Comparison of ENCODE assay signal across 12 cellular contexts in the genomic region with DNA sequence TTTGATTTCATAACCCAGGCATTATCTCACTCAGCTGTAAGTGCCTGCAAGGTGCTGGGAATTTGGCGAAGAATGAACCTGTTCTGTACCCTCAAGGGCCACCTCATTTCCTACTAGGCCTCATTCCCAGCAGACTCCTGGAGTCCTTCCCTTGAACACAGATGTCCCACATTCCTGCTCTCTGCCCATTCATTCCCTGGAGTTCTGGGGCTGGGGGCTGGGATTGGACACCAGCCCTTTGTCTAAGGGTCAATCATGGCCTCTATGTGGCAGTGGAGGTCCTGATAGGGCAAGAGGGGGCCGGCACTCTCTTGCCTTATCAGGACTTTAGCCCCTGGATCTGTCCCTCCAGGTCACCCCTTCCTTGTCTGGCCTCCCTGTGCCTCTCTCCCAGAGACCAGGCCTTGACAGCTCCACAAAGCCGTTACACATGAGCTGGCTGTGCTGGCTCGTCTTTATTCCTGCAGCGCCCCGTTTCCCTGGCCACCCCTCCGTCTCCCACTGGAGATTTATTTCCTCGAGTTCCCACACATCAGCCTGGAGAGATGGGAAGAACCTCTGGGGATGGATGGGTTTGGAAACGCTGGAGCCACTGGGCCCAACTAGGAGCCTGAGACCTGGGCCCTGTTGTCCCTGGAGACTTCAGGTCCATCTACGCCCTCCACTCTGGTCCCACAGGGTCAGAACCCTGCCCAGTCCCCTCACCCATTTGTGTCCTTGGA. TPM values are rescaled to one million over a fixed set of nuclear protein-coding genes. Genes with fewer than 3 reads are reported as not detected.
DNase-seq lines count a peak whose midpoint lies in the region; ATAC-seq, FAIRE-seq and TF ChIP-seq lines count a peak whose summit lies in the region.
"Had no signal": no experiment of that assay in that cellular context is flagged by ENCODE, and none has a peak within 500 bp of the region (broad histone marks: within the 10 kb centered on the region; RNA-seq: fewer than 3 reads in every experiment).

No MANE protein-coding gene starts in this region.

- H3K4me3 Mint-ChIP-seq in immature natural killer cell: no peak overlapping the region

- WGBS in heart left ventricle, 4 donors: 73 to 78% (median 75%) methylated on average over 10 of the region's 10 CpGs
- WGBS in neuronal stem cell (ENCODE audit: extremely low coverage in 2 of 2, insufficient read length in 2 of 2, insufficient replicate concordance in 1 of 2), 2 donors: no CpG with 5 or more reads among the region's 10 CpGs

- peak overlapping the region; percentile 29 for H2BK120ac ChIP-seq in neuronal stem cell (ENCODE audit: low read depth, low read length)

- no peak overlapping the region for H3K14ac ChIP-seq in neuronal stem cell (ENCODE audit: low read length)

- H3K4me2 ChIP-seq in endothelial cell of umbilical vein (ENCODE audit: insufficient read depth, low read length) (no peak overlapping the region), neuronal stem cell (ENCODE audit: insufficient read depth, low read length, poor library complexity, severe bottlenecking) (no peak overlapping the region)

- H3K79me2 ChIP-seq in endothelial cell of umbilical vein (ENCODE audit: control insufficient read depth, insufficient read depth, low read length): no peaks in the 10 kb centered on the region

- H3K9me3 Mint-ChIP-seq in immature natural killer cell: no peaks in the 10 kb centered on the region

- H2BK5ac ChIP-seq in neuronal stem cell (ENCODE audit: low read length): no peak overlapping the region

- no peaks in the 10 kb centered on the region for H3K4me1 Mint-ChIP-seq in immature natural killer cell

- H3K27ac ChIP-seq in heart left ventricle (peak overlapping the region in 11 of 12 donors; percentile 37 to 75 (median 62)), endothelial cell of umbilical vein (ENCODE audit: insufficient read depth, low read depth, low read length) (no peak overlapping the region), neuronal stem cell (replicated peaks; ENCODE audit: low read length) (peak overlapping the region; percentile 29)

- H3K9ac ChIP-seq in endothelial cell of umbilical vein (replicated peaks; ENCODE audit: extremely low read depth, insufficient read depth, low read length) (no peak overlapping the region), neuronal stem cell (ENCODE audit: low read depth, low read length, poor library complexity) (no peak overlapping the region)

- H2AFZ ChIP-seq in endothelial cell of umbilical vein (ENCODE audit: low read depth, low read length) (no peak overlapping the region), neuronal stem cell (ENCODE audit: low read length) (peak overlapping the region; percentile 77)

- dilution Hi-C loops in endothelial cell of umbilical vein (cut with MboI; ENCODE audit: extremely low pct_ligation_motif_present, low sequenced_read_pairs): no loop called here

- H3K4me1 ChIP-seq in heart left ventricle (peaks cover 0 to 38% (median 19%) of the 10 kb centered on the region in 12 donors), endothelial cell of umbilical vein (ENCODE audit: control insufficient read depth, extremely low read depth, insufficient read depth, low read length) (peaks cover 12% of the 10 kb centered on the region), neuronal stem cell (ENCODE audit: control insufficient read depth in 2 of 2, insufficient read depth in 1 of 2, low read depth in 1 of 2, low read length in 2 of 2) (peaks cover 14 to 22% of the 10 kb centered on the region in 2 donors)

- H3K9me1 ChIP-seq in endothelial cell of umbilical vein (replicated peaks; ENCODE audit: control insufficient read depth, extremely low read depth, insufficient read depth, low read length): no peaks in the 10 kb centered on the region

- no peak overlapping the region for H3K27ac Mint-ChIP-seq in immature natural killer cell

- H3K9me3 ChIP-seq in heart left ventricle (no peaks in the 10 kb centered on the region), endothelial cell of umbilical vein (replicated peaks; ENCODE audit: control insufficient read depth, insufficient read depth, low read length) (no peaks in the 10 kb centered on the region), neuronal stem cell (replicated peaks in 1 of 2; ENCODE audit: control insufficient read depth in 2 of 2, insufficient read depth in 1 of 2, low read depth in 1 of 2, low read length in 2 of 2) (no peaks in the 10 kb centered on the region)

- H3K27me3 Mint-ChIP-seq in immature natural killer cell (ENCODE audit: low read depth in 3 of 3): peaks cover 5 to 7% (median 5%) of the 10 kb centered on the region in 3 donors

- H2BK15ac ChIP-seq in neuronal stem cell (ENCODE audit: low read length): peak overlapping the region; percentile 72

- no peak for TF ChIP-seq CTCF in heart left ventricle (IDR thresholded peaks at IDR 0.05)
- TF ChIP-seq CTCF in endothelial cell of umbilical vein (IDR thresholded peaks at IDR 0.05; ENCODE audit: extremely low read depth in 1 of 2, insufficient read depth in 1 of 2, low read depth in 1 of 2, low read length in 2 of 2): no peak

- DNase-seq in heart left ventricle (peak in 1 of 5 donors; percentile 26), Right ventricle myocardium inferior (ENCODE audit: missing footprints) (no peak), endothelial cell of umbilical vein (ENCODE audit: low read depth, low spot score) (peak; percentile 14), neuronal stem cell (ENCODE audit: low spot score) (peak; percentile 51), urothelium cell line (ENCODE audit: low spot score) (no peak), immature natural killer cell (no peak), NCI-H1436 (lab: John Stamatoyannopoulos, UW) (no peak)
- DNase-seq: activated CD4-positive, alpha-beta T cell treated with anti-CD3 and anti-CD28 coated beads for 1 hour; activated T-cell treated with anti-CD3 and anti-CD28 coated beads, Interleukin-2, amount 50 U/mL, for 48 hours; GOT3 had no signal

- peak overlapping the region; percentile 60 for H3K18ac ChIP-seq in neuronal stem cell (ENCODE audit: low read length)

- H4K8ac ChIP-seq in neuronal stem cell (ENCODE audit: low read depth, low read length): no peak overlapping the region

- H2BK12ac ChIP-seq in neuronal stem cell (ENCODE audit: low read length): no peak overlapping the region

- intact Hi-C loops in heart left ventricle (cut with DNase I): loop anchor here in 6 of 10 donors (5.0 to 10.0 kb wide), 3 partner anchors 179 to 279 kb away; no protein-coding TSS in a partner anchor
- intact Hi-C loops in Right ventricle myocardium inferior (cut with DNase I): no loop called here
- intact Hi-C loops in endothelial cell of umbilical vein (cut with micrococcal nuclease): no loop called here

- ATAC-seq in heart left ventricle: peak in 1 of 4 donors; percentile 2
- no peak for ATAC-seq in Right ventricle myocardium inferior
- no peak for ATAC-seq in HG02759 (IDR thresholded peaks at IDR 0.05; ENCODE audit: unreplicated experiment)

- H3K36me3 Mint-ChIP-seq in immature natural killer cell: no peaks in the 10 kb centered on the region

- no TSS peak for BruUV-seq in endothelial cell of umbilical vein (replicated peaks; lab: Mats Ljungman, UMichigan)

- H4K91ac ChIP-seq in neuronal stem cell (ENCODE audit: low read depth, low read length, poor library complexity): no peak overlapping the region

- TF ChIP-seq POLR2A in heart left ventricle (IDR thresholded peaks at IDR 0.05) (no peak), endothelial cell of umbilical vein (IDR thresholded peaks at IDR 0.05; ENCODE audit: low read depth, low read length) (no peak)

- H3K4me3 ChIP-seq in heart left ventricle: no peak overlapping the region
- H3K4me3 ChIP-seq in endothelial cell of umbilical vein (replicated peaks in 1 of 3; ENCODE audit: insufficient read depth in 1 of 3, low read depth in 1 of 3, low read length in 3 of 3): no peak overlapping the region
- no peak overlapping the region for H3K4me3 ChIP-seq in neuronal stem cell (ENCODE audit: low read length in 2 of 2)

- no peak for FAIRE-seq in endothelial cell of umbilical vein (lab: Jason Lieb, UNC)
- FAIRE-seq in urothelium cell line (lab: Jason Lieb, UNC): peak; percentile 55
- FAIRE-seq: GM19239 had no signal

- H3K27me3 ChIP-seq in heart left ventricle (peaks cover 0 to 25% (median 0%) of the 10 kb centered on the region in 9 donors), endothelial cell of umbilical vein (ENCODE audit: control insufficient read depth in 2 of 2, insufficient read depth in 2 of 2, low read length in 2 of 2) (peaks cover 0 to 10% of the 10 kb centered on the region in 2 experiments), neuronal stem cell (ENCODE audit: control insufficient read depth in 3 of 3, insufficient read depth in 3 of 3, low read depth in 1 of 3, low read length in 3 of 3) (peaks cover 0 to 31% (median 22%) of the 10 kb centered on the region in 3 experiments)

- POLR2A ChIA-PET in endothelial cell of umbilical vein (lab: Charles Lee): no interaction called here

- H4K20me1 ChIP-seq in endothelial cell of umbilical vein (replicated peaks; ENCODE audit: control insufficient read depth, extremely low read depth, insufficient read depth, low read length): no peaks in the 10 kb centered on the region

- no peaks in the 10 kb centered on the region for H3K79me1 ChIP-seq in neuronal stem cell (ENCODE audit: low read depth, low read length)

- H3K23ac ChIP-seq in neuronal stem cell (ENCODE audit: low read depth, low read length, poor library complexity): no peak overlapping the region

- no peak overlapping the region for H3K4ac ChIP-seq in neuronal stem cell (ENCODE audit: low read length)

- H2AK5ac ChIP-seq in neuronal stem cell (ENCODE audit: low read depth, low read length): peak overlapping the region; percentile 86

- H3K36me3 ChIP-seq in heart left ventricle (no peaks in the 10 kb centered on the region), endothelial cell of umbilical vein (ENCODE audit: control insufficient read depth in 2 of 2, extremely low read depth in 1 of 2, insufficient read depth in 2 of 2, low read length in 2 of 2) (no peaks in the 10 kb centered on the region), neuronal stem cell (replicated peaks in 1 of 2; ENCODE audit: control insufficient read depth in 2 of 2, insufficient read depth in 2 of 2, low read length in 2 of 2) (no peaks in the 10 kb centered on the region)

- CTCF ChIA-PET in endothelial cell of umbilical vein (lab: Charles Lee): interaction anchor here (0.6 to 9.9 kb wide), 4 partner anchors 16 to 143 kb away, joined by 3 to 331 read pairs (median 49); partner anchors contain the start of gene EFTUD2

RNA-seq across cellular contexts. Expression of gene GFAP, which starts 0.9 kb away (rescaled TPM):
- total RNA-seq in heart left ventricle (10 to 100 TPM in 1 of 9 donors, 1 to 10 TPM in 7, under 1 TPM in 1; 0.94 to 12.4 (median 5.8) TPM), Right ventricle myocardium inferior (3.7 TPM), endothelial cell of umbilical vein (0.42 TPM in 1 of 2 replicates, not detected in the other)
- polyA plus RNA-seq in heart left ventricle (1 to 10 TPM; 3.7 to 6.9 TPM), endothelial cell of umbilical vein (0.07 and 0.16 TPM in 2 replicates), immature natural killer cell (1 to 10 TPM in 1 of 3 donors, not detected in 2; 1.1 TPM)
- 0.04 and 0.06 TPM in 2 replicates for polyA plus RNA-seq in endothelial cell of umbilical vein (2011; cell fraction: cytosol; rRNA removed)
- polyA plus RNA-seq in endothelial cell of umbilical vein (2011; cell fraction: nucleus; rRNA removed): not detected in 2 replicates
- polyA plus RNA-seq in endothelial cell of umbilical vein (2012): 0.15 and 0.21 TPM in 2 replicates
- polyA minus RNA-seq in endothelial cell of umbilical vein: not detected in 2 replicates
- not detected for polyA minus RNA-seq in endothelial cell of umbilical vein (2011; cell fraction: cytosol; rRNA and poly(A)+ RNA removed)
- polyA minus RNA-seq in endothelial cell of umbilical vein (2011; cell fraction: nucleus; rRNA and poly(A)+ RNA removed): 0.10 TPM in 1 of 2 replicates, not detected in the other
- 0.20 TPM for polyA plus RNA-seq in neuronal stem cell (2013, experiment 1 of 2)
- 0.17 TPM for polyA plus RNA-seq in neuronal stem cell (2013, experiment 2 of 2)

RNA-seq across cellular contexts. Expression of gene EFTUD2, which starts 17.0 kb away (rescaled TPM):
- total RNA-seq in heart left ventricle: 100 to 1,000 TPM in 1 of 9 donors, 10 to 100 TPM in 8; 37.1 to 106 (median 65.0) TPM
- polyA plus RNA-seq in heart left ventricle: 10 to 100 TPM; 21.3 to 71.7 TPM
- 68.1 TPM for total RNA-seq in Right ventricle myocardium inferior
- total RNA-seq in endothelial cell of umbilical vein: 170 and 171 TPM in 2 replicates
- 118 and 125 TPM in 2 replicates for polyA plus RNA-seq in endothelial cell of umbilical vein
- 100.0 and 122 TPM in 2 replicates for polyA plus RNA-seq in endothelial cell of umbilical vein (2011; cell fraction: cytosol; rRNA removed)
- 181 and 232 TPM in 2 replicates for polyA plus RNA-seq in endothelial cell of umbilical vein (2011; cell fraction: nucleus; rRNA removed)
- 170 and 194 TPM in 2 replicates for polyA plus RNA-seq in endothelial cell of umbilical vein (2012)
- 235 and 248 TPM in 2 replicates for polyA minus RNA-seq in endothelial cell of umbilical vein
- 116 TPM for polyA minus RNA-seq in endothelial cell of umbilical vein (2011; cell fraction: cytosol; rRNA and poly(A)+ RNA removed)
- 159 and 194 TPM in 2 replicates for polyA minus RNA-seq in endothelial cell of umbilical vein (2011; cell fraction: nucleus; rRNA and poly(A)+ RNA removed)
- polyA plus RNA-seq in neuronal stem cell (2013, experiment 1 of 2): 49.4 TPM
- 48.1 TPM for polyA plus RNA-seq in neuronal stem cell (2013, experiment 2 of 2)
- polyA plus RNA-seq in immature natural killer cell: 100 to 1,000 TPM in 2 of 3 donors, 10 to 100 TPM in 1; 76.5 to 109 (median 101) TPM

RNA-seq across cellular contexts. Expression of gene KIF18B, which starts 31.4 kb away (rescaled TPM):
- total RNA-seq in heart left ventricle: 1 to 10 TPM in 1 of 9 donors, under 1 TPM in 7, not detected in 1; 0.06 to 5.4 (median 0.44) TPM
- polyA plus RNA-seq in heart left ventricle: under 1 TPM; 0.12 to 0.19 TPM
- total RNA-seq in Right ventricle myocardium inferior: 2.5 TPM
- total RNA-seq in endothelial cell of umbilical vein: 48.4 and 50.3 TPM in 2 replicates
- 24.5 and 25.2 TPM in 2 replicates for polyA plus RNA-seq in endothelial cell of umbilical vein
- polyA plus RNA-seq in endothelial cell of umbilical vein (2011; cell fraction: cytosol; rRNA removed): 18.5 and 19.1 TPM in 2 replicates
- 63.3 and 66.2 TPM in 2 replicates for polyA plus RNA-seq in endothelial cell of umbilical vein (2011; cell fraction: nucleus; rRNA removed)
- polyA plus RNA-seq in endothelial cell of umbilical vein (2012): 7.9 and 15.2 TPM in 2 replicates
- 27.0 and 27.5 TPM in 2 replicates for polyA minus RNA-seq in endothelial cell of umbilical vein
- polyA minus RNA-seq in endothelial cell of umbilical vein (2011; cell fraction: cytosol; rRNA and poly(A)+ RNA removed): 20.6 TPM
- polyA minus RNA-seq in endothelial cell of umbilical vein (2011; cell fraction: nucleus; rRNA and poly(A)+ RNA removed): 30.2 and 31.6 TPM in 2 replicates
- 32.8 TPM for polyA plus RNA-seq in neuronal stem cell (2013, experiment 1 of 2)
- polyA plus RNA-seq in neuronal stem cell (2013, experiment 2 of 2): 32.5 TPM
- polyA plus RNA-seq in immature natural killer cell: under 1 TPM in 1 of 3 donors, not detected in 2; 0.37 TPM

RNA-seq across cellular contexts. Expression of gene C1QL1, which starts 51.9 kb away (rescaled TPM):
- total RNA-seq in heart left ventricle: 1 to 10 TPM in 6 of 9 donors, under 1 TPM in 3; 0.66 to 5.8 (median 1.4) TPM
- 1 to 10 TPM; 1.4 to 5.1 TPM for polyA plus RNA-seq in heart left ventricle
- 11.3 TPM for total RNA-seq in Right ventricle myocardium inferior
- 0.35 TPM in 2 replicates for total RNA-seq in endothelial cell of umbilical vein
- 0.72 and 0.75 TPM in 2 replicates for polyA plus RNA-seq in endothelial cell of umbilical vein
- 0.22 and 0.34 TPM in 2 replicates for polyA plus RNA-seq in endothelial cell of umbilical vein (2011; cell fraction: cytosol; rRNA removed)
- polyA plus RNA-seq in endothelial cell of umbilical vein (2011; cell fraction: nucleus; rRNA removed): not detected in 2 replicates
- polyA plus RNA-seq in endothelial cell of umbilical vein (2012): 0.17 and 1.1 TPM in 2 replicates
- not detected in 2 replicates for polyA minus RNA-seq in endothelial cell of umbilical vein
- polyA minus RNA-seq in endothelial cell of umbilical vein (2011; cell fraction: cytosol; rRNA and poly(A)+ RNA removed): 1.7 TPM
- not detected in 2 replicates for polyA minus RNA-seq in endothelial cell of umbilical vein (2011; cell fraction: nucleus; rRNA and poly(A)+ RNA removed)
- polyA plus RNA-seq in neuronal stem cell (2013, experiment 1 of 2): 8.7 TPM
- polyA plus RNA-seq in neuronal stem cell (2013, experiment 2 of 2): 8.7 TPM
- under 1 TPM in 1 of 3 donors, not detected in 2; 0.20 TPM for polyA plus RNA-seq in immature natural killer cell

Comparison
In these comparisons a context has a peak if more than half of its experiments do, and no peak if none do; other contexts are left out.
1. intact Hi-C loops: an anchor here in heart left ventricle (5.0 to 10.0 kb wide); none called in Right ventricle myocardium inferior and endothelial cell of umbilical vein.
2. DNase-seq: peak in endothelial cell of umbilical vein (single experiment) and neuronal stem cell (single experiment); none in Right ventricle myocardium inferior (single experiment), urothelium cell line (single experiment), immature natural killer cell (0 of 3) and NCI-H1436 (single experiment).